In genomic region chr7:99493823-99494222, GRCh38 we compare ENCODE assay signal across 2 cellular contexts.
TF ChIP-seq lines count a peak whose summit lies in the region.

No MANE protein-coding gene starts in this region.

TF ChIP-seq in liver, 16 proteins besides CTCF, POLR2A, EP300 and RAD21:
- no peak for TF ChIP-seq SP1 (IDR thresholded peaks at IDR 0.05)

TF ChIP-seq in HepG2, 621 proteins besides CTCF, POLR2A, EP300 and RAD21:
- TF ChIP-seq RNF2 (conservative IDR thresholded peaks at IDR 0.05; ENCODE audit: low read depth) (no peak), YEATS4 (CRISPR knock-in tag; IDR thresholded peaks at IDR 0.05; ENCODE audit: borderline replicate concordance) (no peak), ZNF737 (CRISPR knock-in tag; IDR thresholded peaks at IDR 0.05; ENCODE audit: borderline replicate concordance) (no peak), ZNF335 (CRISPR knock-in tag; IDR thresholded peaks at IDR 0.05) (no peak), ZBTB3 (CRISPR knock-in tag; IDR thresholded peaks at IDR 0.05; ENCODE audit: borderline replicate concordance, low read depth) (no peak), XBP1 (CRISPR knock-in tag; IDR thresholded peaks at IDR 0.05) (no peak), ZSCAN12 (CRISPR knock-in tag; IDR thresholded peaks at IDR 0.05) (no peak), ZNF749 (CRISPR knock-in tag; IDR thresholded peaks at IDR 0.05; ENCODE audit: borderline replicate concordance) (no peak)
